ENCODE assay signal across 12 cellular contexts in genomic region chr15:28989239-28989830, GRCh38.
DNase-seq lines count a peak whose midpoint lies in the region; ATAC-seq, FAIRE-seq and TF ChIP-seq lines count a peak whose summit lies in the region.
"Had no signal": no experiment of that assay in that cellular context is flagged by ENCODE, and none has a peak within 500 bp of the region (broad histone marks: within the 10 kb centered on the region; RNA-seq: fewer than 3 reads in every experiment).

No MANE protein-coding gene starts in this region.

- TF ChIP-seq CTCF in 22Rv1 (IDR thresholded peaks at IDR 0.05) (peak; percentile 25), glutamatergic neuron (IDR thresholded peaks at IDR 0.05; ENCODE audit: partially characterized antibody, unreplicated experiment) (peak; percentile 51), body of pancreas (IDR thresholded peaks at IDR 0.05) (no peak), pancreas (IDR thresholded peaks at IDR 0.05) (no peak)

- FAIRE-seq in pancreas (lab: Jason Lieb, UNC): no peak

- intact Hi-C loops in body of pancreas (cut with DNase I): no loop called here
- intact Hi-C loops in pancreas (cut with DNase I): no loop called here

- no peak for TF ChIP-seq POLR2A in body of pancreas (IDR thresholded peaks at IDR 0.05)

- H3K27ac ChIP-seq in 22Rv1: no peak overlapping the region
- no peak overlapping the region for H3K27ac ChIP-seq in body of pancreas
- H3K27ac ChIP-seq in pancreas: no peak overlapping the region
- H3K27ac ChIP-seq: skin epidermis, upper lobe of left lung had no signal

- H3K4me1 Mint-ChIP-seq in glutamatergic neuron (ENCODE audit: low read depth, unreplicated experiment): peaks cover 75% of the 10 kb centered on the region

- peaks cover 29% of the 10 kb centered on the region for H3K9me3 Mint-ChIP-seq in glutamatergic neuron (ENCODE audit: unreplicated experiment)

- H3K27me3 Mint-ChIP-seq in glutamatergic neuron (ENCODE audit: unreplicated experiment): peaks cover 20% of the 10 kb centered on the region

- H3K36me3 ChIP-seq in body of pancreas (replicated peaks in 1 of 2; ENCODE audit: insufficient read depth in 1 of 2, low read depth in 2 of 2) (no peaks in the 10 kb centered on the region), pancreas (no peaks in the 10 kb centered on the region)
- H3K36me3 ChIP-seq: upper lobe of left lung had no signal

- ATAC-seq in body of pancreas (no peak), pancreas (no peak), HG03571 (IDR thresholded peaks at IDR 0.05; ENCODE audit: unreplicated experiment) (no peak)

- no peaks in the 10 kb centered on the region for H3K27me3 ChIP-seq in body of pancreas
- no peaks in the 10 kb centered on the region for H3K27me3 ChIP-seq in pancreas
- H3K27me3 ChIP-seq: upper lobe of left lung had no signal

- H3K4me1 ChIP-seq in body of pancreas: no peaks in the 10 kb centered on the region
- no peaks in the 10 kb centered on the region for H3K4me1 ChIP-seq in pancreas

- peak overlapping the region; percentile 81 for H3K4me3 Mint-ChIP-seq in glutamatergic neuron (ENCODE audit: unreplicated experiment)

- DNase-seq in HCEC 1CT (peak; percentile 21), SW480 (ENCODE audit: low spot score) (peak; percentile 1), glutamatergic neuron (peak; percentile 80), body of pancreas (no peak), SIG-M5 (lab: John Stamatoyannopoulos, UW) (no peak), pancreas (no peak)
- DNase-seq: GDM1; NK-92 treated with Interleukin-12 subunit alpha and Interleukin-12 subunit beta, amount 100 ng/mL, for 24 hours; upper lobe of left lung had no signal

- 78 to 86% methylated on average over 14 to 15 of the region's 15 CpGs for WGBS in body of pancreas, 2 donors
- 77 to 78% methylated on average over 15 of the region's 15 CpGs for WGBS in pancreas, 2 donors

- no peaks in the 10 kb centered on the region for H3K36me3 Mint-ChIP-seq in glutamatergic neuron (ENCODE audit: unreplicated experiment)

- H3K4me3 ChIP-seq in body of pancreas: no peak overlapping the region
- H3K4me3 ChIP-seq in pancreas: no peak overlapping the region
- H3K4me3 ChIP-seq: skin epidermis, upper lobe of left lung had no signal

- peak overlapping the region; percentile 98 for H3K27ac Mint-ChIP-seq in glutamatergic neuron (ENCODE audit: unreplicated experiment)

- H3K9me3 ChIP-seq in body of pancreas (no peaks in the 10 kb centered on the region), pancreas (no peaks in the 10 kb centered on the region)
- H3K9me3 ChIP-seq: upper lobe of left lung had no signal

Comparison
In these comparisons a context has a peak if more than half of its experiments do, and no peak if none do; other contexts are left out.
1. CTCF ChIP-seq: peak in 22Rv1 (single experiment) and glutamatergic neuron (single experiment); none in body of pancreas (0 of 7) and pancreas (0 of 4).
2. DNase-seq: peak in HCEC 1CT (single experiment), SW480 (single experiment) and glutamatergic neuron (single experiment); none in body of pancreas (0 of 4), SIG-M5 (single experiment) and pancreas (0 of 6).